13 cellular contexts compared by ENCODE assay signal in genomic region chr9:124390812-124391658, GRCh38. TPM values are rescaled to one million over a fixed set of nuclear protein-coding genes. Genes with fewer than 3 reads are reported as not detected.
DNase-seq lines count a peak whose midpoint lies in the region; ATAC-seq and TF ChIP-seq lines count a peak whose summit lies in the region.
"Had no signal": no experiment of that assay in that cellular context is flagged by ENCODE, and none has a peak within 500 bp of the region (broad histone marks: within the 10 kb centered on the region; RNA-seq: fewer than 3 reads in every experiment).

No MANE protein-coding gene starts in this region.

- 42 to 55% (median 45%) methylated on average over 9 of the region's 9 CpGs for WGBS in psoas muscle, 3 donors

- DNase-seq in NCI-H2029 treated with DMSO at 0.1 percent for 48 hours (lab: John Stamatoyannopoulos, UW) (peak; percentile 67), NCI-H2029 (lab: John Stamatoyannopoulos, UW) (no peak), NCI-H2227 (lab: John Stamatoyannopoulos, UW; ENCODE audit: unreplicated experiment) (peak; percentile 32), psoas muscle (no peak), MG63 (no peak)
- no peak for DNase-seq in stimulated activated CD8-positive, alpha-beta memory T cell treated with anti-CD3 and anti-CD28 coated beads, Interleukin-4, amount 100 ng/mL, for 48 hours
- DNase-seq in stimulated activated CD4-positive, alpha-beta T cell treated with anti-CD3 and anti-CD28 coated beads, Interleukin-4, amount 100 ng/mL, for 4 hours, result no peak
- DNase-seq: activated effector memory CD4-positive, alpha-beta T cell treated with Interleukin-2 at 50 U/mL for 16 hours; GOT3; Karpas-422 had no signal

- H3K27ac ChIP-seq in duodenal mucosa (ENCODE audit: low read depth, low read length) (no peak overlapping the region), psoas muscle (no peak overlapping the region)

- intact Hi-C loops in psoas muscle (cut with DNase I), result loop anchor here in 1 of 2 donors (10.0 kb wide), 1 partner anchor 266 kb away; no protein-coding TSS in a partner anchor

- H3K4me3 ChIP-seq in duodenal mucosa (ENCODE audit: low read depth in 1 of 2, low read length in 2 of 2) (peak overlapping the region; percentile 2 to 32), psoas muscle (no peak overlapping the region), MG63 (no peak overlapping the region)

- peaks cover 4 to 11% of the 10 kb centered on the region in 2 donors for H3K36me3 ChIP-seq in duodenal mucosa (ENCODE audit: control insufficient read depth in 1 of 2, insufficient read depth in 2 of 2, low read length in 2 of 2)
- H3K36me3 ChIP-seq in psoas muscle (ENCODE audit: insufficient read depth in 1 of 2, low read depth in 1 of 2), result peaks cover 0 to 9% of the 10 kb centered on the region in 2 donors
- peaks cover 34% of the 10 kb centered on the region for H3K36me3 ChIP-seq in MG63

- H3K9me3 ChIP-seq in duodenal mucosa (ENCODE audit: control insufficient read depth in 1 of 2, low read length in 2 of 2) (no peaks in the 10 kb centered on the region), psoas muscle (no peaks in the 10 kb centered on the region), MG63 (no peaks in the 10 kb centered on the region)

- no peak for TF ChIP-seq CTCF in psoas muscle (IDR thresholded peaks at IDR 0.05)

- H3K9ac ChIP-seq in duodenal mucosa (ENCODE audit: low read depth in 1 of 2, low read length in 2 of 2), result no peak overlapping the region

- peak in 3 of 4 donors; percentile 34 to 69 (median 56) for ATAC-seq in psoas muscle
- ATAC-seq: natural killer cell treated with Interleukin-12 subunit alpha and Interleukin-12 subunit beta and Interleukin-15 and Interleukin-18, amount 100 ng/mL, for 72 hours had no signal

- H3K4me1 ChIP-seq in duodenal mucosa (ENCODE audit: control insufficient read depth in 1 of 2, insufficient read depth in 2 of 2, low read length in 2 of 2) (peaks cover 24 to 47% of the 10 kb centered on the region in 2 donors), psoas muscle (peaks cover 64% of the 10 kb centered on the region)

- H3K27me3 ChIP-seq in duodenal mucosa (ENCODE audit: control insufficient read depth in 1 of 2, insufficient read depth in 2 of 2, low read length in 2 of 2), result no peaks in the 10 kb centered on the region
- no peaks in the 10 kb centered on the region for H3K27me3 ChIP-seq in psoas muscle (ENCODE audit: insufficient read depth in 3 of 3, low read length in 2 of 3)
- no peaks in the 10 kb centered on the region for H3K27me3 ChIP-seq in MG63

RNA-seq across cellular contexts. Expression of gene PSMB7, which starts 24.2 kb away (rescaled TPM):
- total RNA-seq in psoas muscle, result 100 to 1,000 TPM; 144 to 189 (median 168) TPM
- 100 to 1,000 TPM; 247 to 421 (median 332) TPM for polyA plus RNA-seq in psoas muscle
- total RNA-seq in MG63 (2014; rRNA removed; shearing (Covaris generic); ENCODE audit: low replicate concordance), result 82.8 and 179 TPM in 2 replicates

RNA-seq across cellular contexts. Expression of gene ADGRD2, which starts 59.2 kb away (rescaled TPM):
- total RNA-seq in psoas muscle, result not detected
- not detected for polyA plus RNA-seq in psoas muscle
- not detected in 2 replicates for total RNA-seq in MG63 (2014; rRNA removed; shearing (Covaris generic); ENCODE audit: low replicate concordance)
- total RNA-seq: natural killer cell treated with Interleukin-12 subunit alpha and Interleukin-12 subunit beta and Interleukin-15 and Interleukin-18, amount 100 ng/mL, for 72 hours had no signal
- polyA plus RNA-seq: AG04450 had no signal

Comparison
In these comparisons a context has a peak if more than half of its experiments do, and no peak if none do; other contexts are left out.
1. DNase-seq: peak in NCI-H2029 treated with DMSO at 0.1 percent for 48 hours (single experiment) and NCI-H2227 (single experiment); none in NCI-H2029 (single experiment), psoas muscle (0 of 2), stimulated activated CD8-positive, alpha-beta memory T cell treated with anti-CD3 and anti-CD28 coated beads, Interleukin-4, amount 100 ng/mL, for 48 hours (single experiment), MG63 (single experiment) and stimulated activated CD4-positive, alpha-beta T cell treated with anti-CD3 and anti-CD28 coated beads, Interleukin-4, amount 100 ng/mL, for 4 hours (0 of 2).
2. H3K4me3 ChIP-seq: peak in duodenal mucosa (2 of 2); none in psoas muscle (single experiment) and MG63 (single experiment).